Comparison of ENCODE assay signal across 8 cellular contexts in genomic region chr4:37453004-37453360, GRCh38.
DNase-seq lines count a peak whose midpoint lies in the region; ATAC-seq, FAIRE-seq and TF ChIP-seq lines count a peak whose summit lies in the region.

No MANE protein-coding gene starts in this region.

- RAD21 ChIA-PET in GM12878 (lab: Charles Lee; ENCODE audit: unreplicated experiment), result interaction anchor here (0.6 to 1.6 kb wide), 9 partner anchors 52 to 349 kb away, joined by 3 to 6 read pairs (median 3); no protein-coding TSS in a partner anchor

- TF ChIP-seq CTCF in GM12878 (IDR thresholded peaks at IDR 0.05 in 2 of 3, conservative IDR thresholded peaks at IDR 0.05 in 1 of 3; ENCODE audit: control insufficient read depth in 2 of 3, extremely low read depth in 1 of 3, insufficient read depth in 1 of 3, low read depth in 3 of 3, low read length in 3 of 3), result peak; percentile 55 to 76 (median 63); a peak in 5 of 6 replicates

- H3K4me3 ChIP-seq in GM12878 (no peak overlapping the region; the same call in 1 of the 2 replicates), iPS DF 6.9 (ENCODE audit: low read length) (peak overlapping the region; percentile 57; the same call in 1 of the 2 replicates)

- H3K4me2 ChIP-seq in GM12878 (ENCODE audit: control insufficient read depth, insufficient read depth), result peak overlapping the region; percentile 80; the same call in 1 of the 2 replicates

- H3K9me3 ChIP-seq in GM12878 (replicated peaks; ENCODE audit: control insufficient read depth, insufficient read depth, low read length) (no peaks in the 10 kb centered on the region), iPS DF 6.9 (ENCODE audit: control insufficient read depth, insufficient read depth, low read length) (no peaks in the 10 kb centered on the region)

- H3K79me2 ChIP-seq in GM12878 (ENCODE audit: control insufficient read depth, insufficient read depth, low read length), result no peaks in the 10 kb centered on the region

- no peak for TF ChIP-seq EP300 in GM12878 (IDR thresholded peaks at IDR 0.05; ENCODE audit: borderline replicate concordance in 1 of 2, control insufficient read depth in 1 of 2, low read depth in 2 of 2, low read length in 2 of 2)

- in situ Hi-C loops in G401 (cut with HindIII; ENCODE audit: low sequenced_read_pairs) (no loop called here), GM12878 (cut with MboI) (loop anchor here (5.0 to 10.0 kb wide), 2 partner anchors 114 to 582 kb away; no protein-coding TSS in a partner anchor)

- H3K9ac ChIP-seq in GM12878 (ENCODE audit: control insufficient read depth, insufficient read depth, low read length), result no peak overlapping the region

- TF ChIP-seq POLR2A in H54 (IDR thresholded peaks at IDR 0.05; ENCODE audit: low read depth, low read length), result no peak
- TF ChIP-seq POLR2A in GM12878 (IDR thresholded peaks at IDR 0.05; ENCODE audit: low read depth, low read length), result no peak

- CTCF ChIA-PET in GM12878 (lab: Yijun Ruan, JAX), result interaction anchor here (0.6 to 3.3 kb wide), 16 partner anchors 10 to 1327 kb away, joined by 3 to 36 read pairs (median 4); no protein-coding TSS in a partner anchor

- H3K4me1 ChIP-seq in GM12878 (ENCODE audit: control insufficient read depth, insufficient read depth, low read length), result peaks cover 3% of the 10 kb centered on the region; the same call in 1 of the 2 replicates
- no peaks in the 10 kb centered on the region for H3K4me1 ChIP-seq in iPS DF 6.9 (ENCODE audit: control insufficient read depth, insufficient read depth, low read length)

- peak; percentile 20 for FAIRE-seq in H54 (lab: Jason Lieb, UNC)
- peak; percentile 98 for FAIRE-seq in GM12878 (lab: Jason Lieb, UNC)

- peak; percentile 93 for DNase-seq in G401 (ENCODE audit: low spot score)
- peak; percentile 6 for DNase-seq in H54 (ENCODE audit: insufficient read length, low spot score)
- DNase-seq in M059J (ENCODE audit: low read depth), result peak; percentile 80
- DNase-seq in RPMI7951 (ENCODE audit: low read depth), result peak; percentile 54
- peak; percentile 23 for DNase-seq in GM12878 (ENCODE audit: low read depth, low spot score)
- peak; percentile 66 for DNase-seq in iPS DF 6.9 (ENCODE audit: low read depth, low spot score)
- DNase-seq in sciatic nerve (ENCODE audit: low spot score), result no peak
- no peak for DNase-seq in T1000 (lab: John Stamatoyannopoulos, UW)

- ATAC-seq in GM12878, result peak; percentile 92
- peak; percentile 85 for ATAC-seq in sciatic nerve

- H3K36me3 ChIP-seq in GM12878 (ENCODE audit: control insufficient read depth in 2 of 2, insufficient read depth in 2 of 2, low read length in 1 of 2), result no peaks in the 10 kb centered on the region
- H3K36me3 ChIP-seq in iPS DF 6.9 (ENCODE audit: control insufficient read depth, insufficient read depth, low read length), result no peaks in the 10 kb centered on the region

- POLR2A ChIA-PET in GM12878 (lab: Charles Lee), result no interaction called here

- TF ChIP-seq RAD21 in GM12878 (IDR thresholded peaks at IDR 0.05; ENCODE audit: insufficient read depth, low read depth, low read length), result peak; percentile 80

- no peaks in the 10 kb centered on the region for H4K20me1 ChIP-seq in GM12878 (ENCODE audit: control insufficient read depth, insufficient read depth)

- no peak overlapping the region for H3K27ac ChIP-seq in GM12878 (ENCODE audit: control insufficient read depth, insufficient read depth)
- no peak overlapping the region for H3K27ac ChIP-seq in iPS DF 6.9 (ENCODE audit: low read length)

- no peak overlapping the region for H2AFZ ChIP-seq in GM12878 (ENCODE audit: control insufficient read depth, low read depth, low read length)

- WGBS in GM12878 (ENCODE audit: insufficient coverage, insufficient replicate concordance, low lambda C conversion rate, missing lambda C conversion rate), result 11% methylated on average over 4 of the region's 4 CpGs
- no CpG with 5 or more reads among the region's 4 CpGs for WGBS in iPS DF 6.9 (ENCODE audit: insufficient coverage, insufficient read length)

- intact Hi-C loops in GM12878 (cut with micrococcal nuclease; ENCODE audit: unreplicated experiment), result loop anchor here (1.0 to 2.0 kb wide), 2 partner anchors 113 to 340 kb away; no protein-coding TSS in a partner anchor
- intact Hi-C loops in sciatic nerve (cut with DNase I), result no loop called here

- H3K27me3 ChIP-seq in GM12878 (replicated peaks in 1 of 2; ENCODE audit: control insufficient read depth in 2 of 2, insufficient read depth in 2 of 2, low read length in 1 of 2) (peaks cover 8 to 13% of the 10 kb centered on the region in 2 experiments), iPS DF 6.9 (ENCODE audit: control insufficient read depth, insufficient read depth, low read length) (peaks cover 1% of the 10 kb centered on the region; the same call in 1 of the 2 replicates)

- BruUV-seq in GM12878 (replicated peaks; lab: Mats Ljungman, UMichigan), result no TSS peak

- SMC1A ChIA-PET in GM12878 (lab: Charles Lee; ENCODE audit: uncharacterized antibody, unreplicated experiment), result interaction anchor here (0.6 to 2.2 kb wide), 11 partner anchors 9 to 583 kb away, joined by 3 to 27 read pairs (median 3); no protein-coding TSS in a partner anchor

TF ChIP-seq in GM12878, 131 proteins besides CTCF, POLR2A, EP300 and RAD21:
- TF ChIP-seq SMC3 (IDR thresholded peaks at IDR 0.05; ENCODE audit: borderline replicate concordance, low read length) (peak; percentile 42; the same call in 1 of the 2 replicates), SUPT20H (IDR thresholded peaks at IDR 0.05; ENCODE audit: borderline replicate concordance, control insufficient read depth, low read depth, low read length) (no peak)

Comparison
In these comparisons a context has a peak if more than half of its experiments do, and no peak if none do; other contexts are left out.
1. DNase-seq: peak in G401 (single experiment), H54 (single experiment), M059J (single experiment), RPMI7951 (single experiment), GM12878 (single experiment) and iPS DF 6.9 (single experiment); none in sciatic nerve (single experiment) and T1000 (single experiment).